Comparison of ENCODE assay signal across 15 cellular contexts in genomic region chr2:64624108-64624610, GRCh38. TPM values are rescaled to one million over a fixed set of nuclear protein-coding genes. Genes with fewer than 3 reads are reported as not detected.
DNase-seq lines count a peak whose midpoint lies in the region; ATAC-seq and TF ChIP-seq lines count a peak whose summit lies in the region.
"Had no signal": no experiment of that assay in that cellular context is flagged by ENCODE, and none has a peak within 500 bp of the region (broad histone marks: within the 10 kb centered on the region; RNA-seq: fewer than 3 reads in every experiment).

No MANE protein-coding gene starts in this region.

- H3K4me3 ChIP-seq in neural progenitor cell (no peak overlapping the region), OCI-LY7 (ENCODE audit: low read depth, low read length, poor library complexity, severe bottlenecking) (no peak overlapping the region)
- H3K4me3 ChIP-seq: BLaER1 had no signal

- H3K4me2 ChIP-seq in neural progenitor cell (no peak overlapping the region), OCI-LY7 (ENCODE audit: low read length) (no peak overlapping the region)
- H3K4me2 ChIP-seq: BLaER1 had no signal

- no peaks in the 10 kb centered on the region for H3K36me3 Mint-ChIP-seq in activated CD4-positive, alpha-beta memory T cell treated with anti-CD3 and anti-CD28 coated beads, Interleukin-2, amount 10 ng/mL, durations not matched to agents 7 days and 5 days (ENCODE audit: low read depth)
- H3K36me3 Mint-ChIP-seq in activated CD4-positive, alpha-beta memory T cell treated with anti-CD3 and anti-CD28 coated beads for 36 hours = no peaks in the 10 kb centered on the region
- no peaks in the 10 kb centered on the region for H3K36me3 Mint-ChIP-seq in neural progenitor cell
- H3K36me3 Mint-ChIP-seq in stimulated activated memory B cell treated with anti-CD40 and anti-IgM and Interleukin-4, amounts not matched to agents 10 μg/mL and 1 μg/mL and 100 μg/mL, for 72 hours = no peaks in the 10 kb centered on the region
- no peaks in the 10 kb centered on the region for H3K36me3 Mint-ChIP-seq in CD14-positive monocyte
- H3K36me3 Mint-ChIP-seq: CD4-positive, CD25-positive, alpha-beta regulatory T cell had no signal

- H3K79me2 ChIP-seq in neural progenitor cell (ENCODE audit: low read depth) (no peaks in the 10 kb centered on the region), OCI-LY7 (ENCODE audit: insufficient read depth, low read depth, low read length) (no peaks in the 10 kb centered on the region)

- CTCF ChIA-PET in activated CD4-positive, alpha-beta memory T cell treated with anti-CD3 and anti-CD28 coated beads, Interleukin-2, amount 10 ng/mL, durations not matched to agents 7 days and 5 days (lab: Charles Lee) = interaction anchor here (0.9 kb wide), 1 partner anchor 10 kb away, joined by 3 read pairs; no protein-coding TSS in a partner anchor
- CTCF ChIA-PET in activated CD4-positive, alpha-beta memory T cell treated with anti-CD3 and anti-CD28 coated beads for 36 hours (lab: Charles Lee) = interaction anchor here (1.7 kb wide), 1 partner anchor 208 kb away, joined by 4 read pairs; no protein-coding TSS in a partner anchor
- CTCF ChIA-PET in OCI-LY7 (lab: Charles Lee; ENCODE audit: unreplicated experiment) = no interaction called here

- H2AFZ ChIP-seq in neural progenitor cell (replicated peaks) (no peak overlapping the region), OCI-LY7 (ENCODE audit: low read length) (no peak overlapping the region)

- no peak overlapping the region for H3K9ac ChIP-seq in neural progenitor cell
- H3K9ac ChIP-seq: BLaER1 had no signal

- H3K9me3 ChIP-seq in neural progenitor cell (ENCODE audit: low read depth) = no peaks in the 10 kb centered on the region
- no peaks in the 10 kb centered on the region for H3K9me3 ChIP-seq in OCI-LY7 (ENCODE audit: low read length)
- H3K9me3 ChIP-seq: BLaER1 had no signal

- peak; percentile 14 for DNase-seq in activated CD4-positive, alpha-beta memory T cell treated with anti-CD3 and anti-CD28 coated beads, Interleukin-2, amount 10 ng/mL, durations not matched to agents 7 days and 5 days
- DNase-seq in activated CD4-positive, alpha-beta memory T cell treated with anti-CD3 and anti-CD28 coated beads for 36 hours = no peak
- DNase-seq in neural progenitor cell (ENCODE audit: low spot score) = no peak
- DNase-seq in CD14-positive monocyte (ENCODE audit: low spot score) = no peak
- DNase-seq in OCI-LY7 (ENCODE audit: low spot score) = no peak
- DNase-seq in HCEC 1CT = no peak
- DNase-seq: CD4-positive, CD25-positive, alpha-beta regulatory T cell; DMS53; GF-D8; GOT3; H9 had no signal

- no TSS peak for BruUV-seq in OCI-LY7 (replicated peaks; lab: Mats Ljungman, UMichigan)

- peaks cover 6% of the 10 kb centered on the region for H3K27me3 Mint-ChIP-seq in activated CD4-positive, alpha-beta memory T cell treated with anti-CD3 and anti-CD28 coated beads, Interleukin-2, amount 10 ng/mL, durations not matched to agents 7 days and 5 days
- no peaks in the 10 kb centered on the region for H3K27me3 Mint-ChIP-seq in activated CD4-positive, alpha-beta memory T cell treated with anti-CD3 and anti-CD28 coated beads for 36 hours
- H3K27me3 Mint-ChIP-seq in neural progenitor cell (ENCODE audit: insufficient read depth, low read depth) (peaks cover 4% of the 10 kb centered on the region), CD14-positive monocyte (ENCODE audit: low read depth in 3 of 3) (peaks cover 0 to 6% (median 3%) of the 10 kb centered on the region in 3 donors)
- no peaks in the 10 kb centered on the region for H3K27me3 Mint-ChIP-seq in stimulated activated memory B cell treated with anti-CD40 and anti-IgM and Interleukin-4, amounts not matched to agents 10 μg/mL and 1 μg/mL and 100 μg/mL, for 72 hours
- H3K27me3 Mint-ChIP-seq: CD4-positive, CD25-positive, alpha-beta regulatory T cell had no signal

- intact Hi-C loops in activated CD4-positive, alpha-beta memory T cell treated with anti-CD3 and anti-CD28 coated beads for 36 hours (cut with micrococcal nuclease) = no loop called here
- intact Hi-C loops in CD14-positive monocyte (cut with micrococcal nuclease) = no loop called here
- intact Hi-C loops in OCI-LY7 (cut with micrococcal nuclease; ENCODE audit: unreplicated experiment) = loop anchor here (10.0 kb wide), 1 partner anchor 289 kb away; no protein-coding TSS in a partner anchor

- no peaks in the 10 kb centered on the region for H3K9me2 ChIP-seq in OCI-LY7 (ENCODE audit: insufficient read depth, low read length)

- peaks cover 38% of the 10 kb centered on the region for H3F3A ChIP-seq in neural progenitor cell (ENCODE audit: low read depth)

- peaks cover 73% of the 10 kb centered on the region for H3K4me1 ChIP-seq in neural progenitor cell
- peaks cover 17% of the 10 kb centered on the region for H3K4me1 ChIP-seq in OCI-LY7 (ENCODE audit: insufficient read depth, low read length, poor library complexity, severe bottlenecking)

- POLR2A ChIA-PET in activated CD4-positive, alpha-beta memory T cell treated with anti-CD3 and anti-CD28 coated beads, Interleukin-2, amount 10 ng/mL, durations not matched to agents 7 days and 5 days (lab: Charles Lee) = interaction anchor here (0.8 to 1.3 kb wide), 2 partner anchors 18 to 40 kb away, joined by 3 read pairs; no protein-coding TSS in a partner anchor
- POLR2A ChIA-PET in activated CD4-positive, alpha-beta memory T cell treated with anti-CD3 and anti-CD28 coated beads for 36 hours (lab: Charles Lee) = interaction anchor here (0.6 kb wide), 1 partner anchor 331 kb away, joined by 3 read pairs; no protein-coding TSS in a partner anchor
- POLR2A ChIA-PET in OCI-LY7 (lab: Charles Lee) = interaction anchor here (0.6 to 0.9 kb wide), 2 partner anchors 9 to 40 kb away, joined by 3 to 4 read pairs; no protein-coding TSS in a partner anchor

- no peaks in the 10 kb centered on the region for H4K20me1 ChIP-seq in neural progenitor cell (ENCODE audit: low read depth)
- no peaks in the 10 kb centered on the region for H4K20me1 ChIP-seq in OCI-LY7 (ENCODE audit: insufficient read depth, low read length)
- H4K20me1 ChIP-seq: BLaER1 had no signal

- H3K36me3 ChIP-seq in neural progenitor cell (no peaks in the 10 kb centered on the region), OCI-LY7 (ENCODE audit: insufficient read depth, low read length) (no peaks in the 10 kb centered on the region)
- H3K36me3 ChIP-seq: BLaER1 had no signal

- H3K27me3 ChIP-seq in neural progenitor cell = no peaks in the 10 kb centered on the region
- H3K27me3 ChIP-seq: BLaER1 had no signal

- no peaks in the 10 kb centered on the region for H3K9me3 Mint-ChIP-seq in activated CD4-positive, alpha-beta memory T cell treated with anti-CD3 and anti-CD28 coated beads, Interleukin-2, amount 10 ng/mL, durations not matched to agents 7 days and 5 days
- no peaks in the 10 kb centered on the region for H3K9me3 Mint-ChIP-seq in activated CD4-positive, alpha-beta memory T cell treated with anti-CD3 and anti-CD28 coated beads for 36 hours
- H3K9me3 Mint-ChIP-seq in neural progenitor cell (no peaks in the 10 kb centered on the region), CD14-positive monocyte (no peaks in the 10 kb centered on the region)
- no peaks in the 10 kb centered on the region for H3K9me3 Mint-ChIP-seq in stimulated activated memory B cell treated with anti-CD40 and anti-IgM and Interleukin-4, amounts not matched to agents 10 μg/mL and 1 μg/mL and 100 μg/mL, for 72 hours
- H3K9me3 Mint-ChIP-seq: CD4-positive, CD25-positive, alpha-beta regulatory T cell; H9 had no signal

- ATAC-seq in stimulated activated memory B cell treated with anti-CD40 and anti-IgM and Interleukin-4, amounts not matched to agents 10 μg/mL and 1 μg/mL and 100 μg/mL, for 72 hours = no peak

- no peak overlapping the region for H3K27ac Mint-ChIP-seq in activated CD4-positive, alpha-beta memory T cell treated with anti-CD3 and anti-CD28 coated beads, Interleukin-2, amount 10 ng/mL, durations not matched to agents 7 days and 5 days
- H3K27ac Mint-ChIP-seq in activated CD4-positive, alpha-beta memory T cell treated with anti-CD3 and anti-CD28 coated beads for 36 hours = no peak overlapping the region
- H3K27ac Mint-ChIP-seq in neural progenitor cell (peak overlapping the region; percentile 64), CD14-positive monocyte (peak overlapping the region in 1 of 7 donors; percentile 21)
- H3K27ac Mint-ChIP-seq in stimulated activated memory B cell treated with anti-CD40 and anti-IgM and Interleukin-4, amounts not matched to agents 10 μg/mL and 1 μg/mL and 100 μg/mL, for 72 hours = peak overlapping the region; percentile 21
- H3K27ac Mint-ChIP-seq: H9 had no signal

- H3K4me1 Mint-ChIP-seq in activated CD4-positive, alpha-beta memory T cell treated with anti-CD3 and anti-CD28 coated beads, Interleukin-2, amount 10 ng/mL, durations not matched to agents 7 days and 5 days = peaks cover 3% of the 10 kb centered on the region
- no peaks in the 10 kb centered on the region for H3K4me1 Mint-ChIP-seq in activated CD4-positive, alpha-beta memory T cell treated with anti-CD3 and anti-CD28 coated beads for 36 hours (ENCODE audit: low read depth)
- H3K4me1 Mint-ChIP-seq in neural progenitor cell (peaks cover 60% of the 10 kb centered on the region), CD14-positive monocyte (peaks cover 11% of the 10 kb centered on the region)
- H3K4me1 Mint-ChIP-seq in stimulated activated memory B cell treated with anti-CD40 and anti-IgM and Interleukin-4, amounts not matched to agents 10 μg/mL and 1 μg/mL and 100 μg/mL, for 72 hours = peaks cover 25% of the 10 kb centered on the region

- TF ChIP-seq CTCF in VCaP (conservative IDR thresholded peaks at IDR 0.05) = no peak
- TF ChIP-seq CTCF in neural progenitor cell (IDR thresholded peaks at IDR 0.05) = no peak
- TF ChIP-seq CTCF in CD14-positive monocyte (IDR thresholded peaks at IDR 0.05) = no peak
- no peak for TF ChIP-seq CTCF in OCI-LY7 (conservative IDR thresholded peaks at IDR 0.05; ENCODE audit: low read length)

- H3K4me3 Mint-ChIP-seq in activated CD4-positive, alpha-beta memory T cell treated with anti-CD3 and anti-CD28 coated beads, Interleukin-2, amount 10 ng/mL, durations not matched to agents 7 days and 5 days = no peak overlapping the region
- H3K4me3 Mint-ChIP-seq in activated CD4-positive, alpha-beta memory T cell treated with anti-CD3 and anti-CD28 coated beads for 36 hours = no peak overlapping the region
- no peak overlapping the region for H3K4me3 Mint-ChIP-seq in neural progenitor cell
- H3K4me3 Mint-ChIP-seq in stimulated activated memory B cell treated with anti-CD40 and anti-IgM and Interleukin-4, amounts not matched to agents 10 μg/mL and 1 μg/mL and 100 μg/mL, for 72 hours = no peak overlapping the region
- H3K4me3 Mint-ChIP-seq in CD14-positive monocyte = no peak overlapping the region
- H3K4me3 Mint-ChIP-seq: CD4-positive, CD25-positive, alpha-beta regulatory T cell; H9 had no signal

- peak overlapping the region; percentile 37; the same call in 1 of the 2 replicates for H3K27ac ChIP-seq in VCaP
- H3K27ac ChIP-seq in neural progenitor cell = no peak overlapping the region
- H3K27ac ChIP-seq in OCI-LY7 (ENCODE audit: low read depth, low read length, poor library complexity, severe bottlenecking) = no peak overlapping the region
- H3K27ac ChIP-seq: 22Rv1, BLaER1 had no signal

RNA-seq across cellular contexts. Expression of gene SERTAD2, which starts 29.6 kb away (rescaled TPM):
- total RNA-seq in activated CD4-positive, alpha-beta memory T cell treated with anti-CD3 and anti-CD28 coated beads, Interleukin-2, amount 10 ng/mL, durations not matched to agents 7 days and 5 days = 10 to 100 TPM; 16.2 to 17.5 TPM
- 10 to 100 TPM; 11.3 to 11.4 TPM for total RNA-seq in activated CD4-positive, alpha-beta memory T cell treated with anti-CD3 and anti-CD28 coated beads for 36 hours
- total RNA-seq in neural progenitor cell (ENCODE audit: low replicate concordance) (12.2 and 19.1 TPM in 2 replicates), OCI-LY7 (2022) (53.2 and 54.5 TPM in 2 replicates)
- 1 to 10 TPM; 8.5 to 8.8 TPM for polyA plus RNA-seq in CD14-positive monocyte
- 10.7 and 11.5 TPM in 2 replicates for total RNA-seq in OCI-LY7 (2014; rRNA removed; shearing (Covaris generic))

Comparison
In these comparisons a context has a peak if more than half of its experiments do, and no peak if none do; other contexts are left out.
1. H3K27ac Mint-ChIP-seq: peak in neural progenitor cell (single experiment) and stimulated activated memory B cell treated with anti-CD40 and anti-IgM and Interleukin-4, amounts not matched to agents 10 μg/mL and 1 μg/mL and 100 μg/mL, for 72 hours (single experiment); none in activated CD4-positive, alpha-beta memory T cell treated with anti-CD3 and anti-CD28 coated beads, Interleukin-2, amount 10 ng/mL, durations not matched to agents 7 days and 5 days (single experiment) and activated CD4-positive, alpha-beta memory T cell treated with anti-CD3 and anti-CD28 coated beads for 36 hours (single experiment).